20 cellular contexts compared by ENCODE assay signal in genomic region chr10:31070691-31071090, GRCh38. TPM values are rescaled to one million over a fixed set of nuclear protein-coding genes. Genes with fewer than 3 reads are reported as not detected.
DNase-seq lines count a peak whose midpoint lies in the region; ATAC-seq, FAIRE-seq and TF ChIP-seq lines count a peak whose summit lies in the region.
"Had no signal": no experiment of that assay in that cellular context is flagged by ENCODE, and none has a peak within 500 bp of the region (broad histone marks: within the 10 kb centered on the region; RNA-seq: fewer than 3 reads in every experiment).

No MANE protein-coding gene starts in this region.

- H3K9ac ChIP-seq in HCT116 (ENCODE audit: low read length): no peak overlapping the region
- no peak overlapping the region for H3K9ac ChIP-seq in keratinocyte (ENCODE audit: control insufficient read depth, extremely low read depth, insufficient read depth, low read length)
- H3K9ac ChIP-seq: SK-N-SH had no signal

- TF ChIP-seq POLR2A in HCT116 (IDR thresholded peaks at IDR 0.05; ENCODE audit: borderline replicate concordance, extremely low read depth, insufficient read depth, insufficient read length): no peak

- dilution Hi-C loops in keratinocyte (cut with MboI; ENCODE audit: extremely low pct_ligation_motif_present, low sequenced_read_pairs): no loop called here

- FAIRE-seq in keratinocyte (lab: Jason Lieb, UNC): no peak
- FAIRE-seq: D721Med, G401.6, H54, K562 had no signal

- ATAC-seq in HCT116 (no peak), thoracic aorta (ENCODE audit: insufficient number of reproducible peaks, low FRiP score, low read depth) (no peak), upper lobe of right lung (no peak)
- no peak for ATAC-seq in stimulated activated naive CD8-positive, alpha-beta T cell treated with anti-CD3 and anti-CD28 coated beads, Interleukin-15, Interleukin-2, amounts not matched to agents 100 U/mL and 50 U/mL, for 24 hours
- ATAC-seq: K562 had no signal

- BruUV-seq in HCT116 (replicated peaks; lab: Mats Ljungman, UMichigan): no TSS peak

- no peaks in the 10 kb centered on the region for H3K9me1 ChIP-seq in keratinocyte (ENCODE audit: control insufficient read depth, extremely low read depth, insufficient read depth, low read length)

- peaks cover 0 to 21% of the 10 kb centered on the region in 2 experiments; a peak in 2 of 4 replicates for H3K4me1 ChIP-seq in HCT116 (ENCODE audit: control insufficient read depth in 1 of 2, insufficient read depth in 2 of 2, low read length in 2 of 2)
- H3K4me1 ChIP-seq in keratinocyte (ENCODE audit: control insufficient read depth, extremely low read depth, insufficient read depth, low read length): peaks cover 32% of the 10 kb centered on the region
- H3K4me1 ChIP-seq in thoracic aorta (ENCODE audit: control insufficient read depth in 1 of 2, low read depth in 2 of 2): peaks cover 32 to 68% of the 10 kb centered on the region in 2 donors
- H3K4me1 ChIP-seq in upper lobe of right lung: peaks cover 18% of the 10 kb centered on the region

- peak overlapping the region; percentile 35; the same call in 1 of the 2 replicates for H3K4me2 ChIP-seq in HCT116 (ENCODE audit: low read length)
- H3K4me2 ChIP-seq in keratinocyte (ENCODE audit: control insufficient read depth, extremely low read depth, insufficient read depth, low read depth, low read length): peak overlapping the region; percentile 51
- H3K4me2 ChIP-seq: SK-N-SH had no signal

- H3K27ac ChIP-seq in HCT116 (ENCODE audit: low read depth, low read length): no peak overlapping the region
- H3K27ac ChIP-seq in keratinocyte (ENCODE audit: control insufficient read depth, insufficient read depth, low read length): no peak overlapping the region
- H3K27ac ChIP-seq in thoracic aorta: peak overlapping the region; percentile 85 to 94
- H3K27ac ChIP-seq in upper lobe of right lung: no peak overlapping the region

- H3K9me3 ChIP-seq in HCT116 (ENCODE audit: control insufficient read depth in 1 of 2, insufficient read depth in 1 of 2, low read depth in 1 of 2, low read length in 2 of 2) (no peaks in the 10 kb centered on the region), keratinocyte (ENCODE audit: control insufficient read depth, low read depth, low read length) (no peaks in the 10 kb centered on the region), thoracic aorta (no peaks in the 10 kb centered on the region), upper lobe of right lung (no peaks in the 10 kb centered on the region)
- H3K9me3 ChIP-seq: SK-N-SH had no signal

- CTCF ChIA-PET in HCT116 (lab: Charles Lee): no interaction called here

- H3K79me2 ChIP-seq in HCT116 (ENCODE audit: insufficient read depth, low read length): no peaks in the 10 kb centered on the region
- H3K79me2 ChIP-seq in keratinocyte (ENCODE audit: control insufficient read depth, insufficient read depth, low read length): no peaks in the 10 kb centered on the region

- H2AFZ ChIP-seq in HCT116 (ENCODE audit: low read depth, low read length, poor library complexity, severe bottlenecking) (peak overlapping the region; percentile 40), keratinocyte (ENCODE audit: control insufficient read depth, low read length) (no peak overlapping the region)

- H3K27me3 ChIP-seq in HCT116 (ENCODE audit: insufficient read depth, low read length) (no peaks in the 10 kb centered on the region), keratinocyte (ENCODE audit: control insufficient read depth, extremely low read depth, insufficient read depth, low read length) (no peaks in the 10 kb centered on the region), thoracic aorta (replicated peaks; ENCODE audit: insufficient read depth) (no peaks in the 10 kb centered on the region), upper lobe of right lung (no peaks in the 10 kb centered on the region)

- POLR2A ChIA-PET in HCT116 (lab: Charles Lee): no interaction called here

- H3K36me3 ChIP-seq in HCT116 (ENCODE audit: control insufficient read depth in 1 of 2, insufficient read depth in 2 of 2, low read length in 2 of 2) (no peaks in the 10 kb centered on the region), keratinocyte (ENCODE audit: control insufficient read depth in 2 of 2, extremely low read depth in 1 of 2, insufficient read depth in 2 of 2, low read length in 2 of 2) (no peaks in the 10 kb centered on the region), thoracic aorta (no peaks in the 10 kb centered on the region), upper lobe of right lung (no peaks in the 10 kb centered on the region)

- H4K20me1 ChIP-seq in HCT116 (ENCODE audit: insufficient read depth) (no peaks in the 10 kb centered on the region), keratinocyte (ENCODE audit: control insufficient read depth, extremely low read depth, insufficient read depth, low read length) (no peaks in the 10 kb centered on the region)

- no peak for TF ChIP-seq CTCF in HCT116 (IDR thresholded peaks at IDR 0.05 in 2 of 3, conservative IDR thresholded peaks at IDR 0.05 in 1 of 3; ENCODE audit: borderline replicate concordance in 1 of 3, insufficient read depth in 1 of 3, low read depth in 2 of 3, low read length in 2 of 3)
- no peak for TF ChIP-seq CTCF in keratinocyte (optimal IDR thresholded peaks at IDR 0.05 in 1 of 3, IDR thresholded peaks at IDR 0.05 in 1 of 3, conservative IDR thresholded peaks at IDR 0.05 in 1 of 3; ENCODE audit: extremely low read depth in 1 of 3, insufficient read depth in 2 of 3, low read length in 3 of 3)
- no peak for TF ChIP-seq CTCF in thoracic aorta (IDR thresholded peaks at IDR 0.05)
- no peak for TF ChIP-seq CTCF in upper lobe of right lung (IDR thresholded peaks at IDR 0.05)

- DNase-seq in HCT116 (ENCODE audit: low read depth, low spot score): no peak
- peak; percentile 18 for DNase-seq in UCSD-AML1 (lab: John Stamatoyannopoulos, UW; ENCODE audit: unreplicated experiment)
- no peak for DNase-seq in keratinocyte (ENCODE audit: low read depth, low spot score)
- DNase-seq in thoracic aorta (ENCODE audit: low spot score): no peak
- DNase-seq in anterior cingulate cortex (lab: John Stamatoyannopoulos, UW): no peak
- DNase-seq in upper lobe of right lung: no peak
- no peak for DNase-seq in stimulated activated naive CD8-positive, alpha-beta T cell treated with anti-CD3 and anti-CD28 coated beads, Interleukin-15, Interleukin-2, amounts not matched to agents 100 U/mL and 50 U/mL, for 24 hours
- DNase-seq: ACHN; C1 segment of cervical spinal cord; CD8-positive, alpha-beta memory T cell; NCI-H1105; NCI-H510A; NCI-H774; OCI-M1; SHP77 treated with DMSO at 0.1 percent for 48 hours; SK-N-SH had no signal

- RAD21 ChIA-PET in HCT116 (lab: Charles Lee; ENCODE audit: low non-redundant PET in 1 of 2, low total read pairs in 2 of 2, uncharacterized antibody in 2 of 2, unreplicated experiment in 2 of 2): no interaction called here

- intact Hi-C loops in HCT116 (cut with micrococcal nuclease): no loop called here
- intact Hi-C loops in upper lobe of right lung (cut with DNase I): no loop called here

- H3K9me2 ChIP-seq in HCT116 (ENCODE audit: insufficient read depth): no peaks in the 10 kb centered on the region
- H3K9me2 ChIP-seq: SK-N-SH had no signal

- H3K4me3 ChIP-seq in HCT116 (replicated peaks in 1 of 2; ENCODE audit: low read depth in 1 of 2, low read length in 2 of 2): no peak overlapping the region
- H3K4me3 ChIP-seq in keratinocyte (ENCODE audit: control insufficient read depth in 2 of 3, extremely low read depth in 1 of 3, insufficient read depth in 2 of 3, low read depth in 1 of 3, low read length in 3 of 3): no peak overlapping the region
- no peak overlapping the region for H3K4me3 ChIP-seq in thoracic aorta
- no peak overlapping the region for H3K4me3 ChIP-seq in upper lobe of right lung
- H3K4me3 ChIP-seq: K562 had no signal

- no peak for TF ChIP-seq RAD21 in HCT116 (IDR thresholded peaks at IDR 0.05; ENCODE audit: low read depth)

TF ChIP-seq in HCT116, 20 proteins besides CTCF, POLR2A, EP300 and RAD21 (continues in another document):
- TF ChIP-seq, protein P1, sequence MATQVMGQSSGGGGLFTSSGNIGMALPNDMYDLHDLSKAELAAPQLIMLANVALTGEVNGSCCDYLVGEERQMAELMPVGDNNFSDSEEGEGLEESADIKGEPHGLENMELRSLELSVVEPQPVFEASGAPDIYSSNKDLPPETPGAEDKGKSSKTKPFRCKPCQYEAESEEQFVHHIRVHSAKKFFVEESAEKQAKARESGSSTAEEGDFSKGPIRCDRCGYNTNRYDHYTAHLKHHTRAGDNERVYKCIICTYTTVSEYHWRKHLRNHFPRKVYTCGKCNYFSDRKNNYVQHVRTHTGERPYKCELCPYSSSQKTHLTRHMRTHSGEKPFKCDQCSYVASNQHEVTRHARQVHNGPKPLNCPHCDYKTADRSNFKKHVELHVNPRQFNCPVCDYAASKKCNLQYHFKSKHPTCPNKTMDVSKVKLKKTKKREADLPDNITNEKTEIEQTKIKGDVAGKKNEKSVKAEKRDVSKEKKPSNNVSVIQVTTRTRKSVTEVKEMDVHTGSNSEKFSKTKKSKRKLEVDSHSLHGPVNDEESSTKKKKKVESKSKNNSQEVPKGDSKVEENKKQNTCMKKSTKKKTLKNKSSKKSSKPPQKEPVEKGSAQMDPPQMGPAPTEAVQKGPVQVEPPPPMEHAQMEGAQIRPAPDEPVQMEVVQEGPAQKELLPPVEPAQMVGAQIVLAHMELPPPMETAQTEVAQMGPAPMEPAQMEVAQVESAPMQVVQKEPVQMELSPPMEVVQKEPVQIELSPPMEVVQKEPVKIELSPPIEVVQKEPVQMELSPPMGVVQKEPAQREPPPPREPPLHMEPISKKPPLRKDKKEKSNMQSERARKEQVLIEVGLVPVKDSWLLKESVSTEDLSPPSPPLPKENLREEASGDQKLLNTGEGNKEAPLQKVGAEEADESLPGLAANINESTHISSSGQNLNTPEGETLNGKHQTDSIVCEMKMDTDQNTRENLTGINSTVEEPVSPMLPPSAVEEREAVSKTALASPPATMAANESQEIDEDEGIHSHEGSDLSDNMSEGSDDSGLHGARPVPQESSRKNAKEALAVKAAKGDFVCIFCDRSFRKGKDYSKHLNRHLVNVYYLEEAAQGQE (IDR thresholded peaks at IDR 0.05; ENCODE audit: low read depth): no peak
- TF ChIP-seq ZNF274 (IDR thresholded peaks at IDR 0.05; ENCODE audit: low read depth, low read length) (no peak), ELF1 (IDR thresholded peaks at IDR 0.05; ENCODE audit: borderline replicate concordance, low read depth) (no peak), YY1 (IDR thresholded peaks at IDR 0.05; ENCODE audit: extremely low read depth, insufficient replicate concordance, low read depth, low read length) (no peak)

RNA-seq across cellular contexts. Expression of gene ZNF438, which starts 39.0 kb away (rescaled TPM):
- total RNA-seq in HCT116 (2021; ENCODE audit: unreplicated experiment): 3.3 TPM
- 2.9 and 3.5 TPM in 2 replicates for polyA plus RNA-seq in HCT116 (2012)
- 2.7 to 2.8 TPM (median 2.7 TPM) in 3 replicates for polyA plus RNA-seq in keratinocyte
- 1.5 TPM for polyA plus RNA-seq in keratinocyte (2011; ENCODE audit: low read depth)
- polyA plus RNA-seq in keratinocyte (2011; cell fraction: cytosol; rRNA removed): 1.5 and 2.1 TPM in 2 replicates
- polyA plus RNA-seq in keratinocyte (2011; cell fraction: nucleus; rRNA removed): 3.7 TPM in 2 replicates
- polyA plus RNA-seq in keratinocyte (2012; ENCODE audit: low replicate concordance): 1.9 and 2.1 TPM in 2 replicates
- 2.1 to 4.1 TPM (median 3.7 TPM) in 3 replicates for polyA minus RNA-seq in keratinocyte
- polyA minus RNA-seq in keratinocyte (2011; cell fraction: cytosol; rRNA and poly(A)+ RNA removed): 1.2 TPM
- 2.5 and 3.3 TPM in 2 replicates for polyA minus RNA-seq in keratinocyte (2011; cell fraction: nucleus; rRNA and poly(A)+ RNA removed)
- 10 to 100 TPM; 10.6 to 14.5 TPM for total RNA-seq in thoracic aorta
- total RNA-seq in upper lobe of right lung: 14.4 TPM

Comparison
In these comparisons a context has a peak if more than half of its experiments do, and no peak if none do; other contexts are left out.
1. H3K27ac ChIP-seq: peak in thoracic aorta (2 of 2); none in HCT116 (single experiment), keratinocyte (single experiment) and upper lobe of right lung (single experiment).